ENCODE assay signal across 1 cellular context in the genomic region with DNA sequence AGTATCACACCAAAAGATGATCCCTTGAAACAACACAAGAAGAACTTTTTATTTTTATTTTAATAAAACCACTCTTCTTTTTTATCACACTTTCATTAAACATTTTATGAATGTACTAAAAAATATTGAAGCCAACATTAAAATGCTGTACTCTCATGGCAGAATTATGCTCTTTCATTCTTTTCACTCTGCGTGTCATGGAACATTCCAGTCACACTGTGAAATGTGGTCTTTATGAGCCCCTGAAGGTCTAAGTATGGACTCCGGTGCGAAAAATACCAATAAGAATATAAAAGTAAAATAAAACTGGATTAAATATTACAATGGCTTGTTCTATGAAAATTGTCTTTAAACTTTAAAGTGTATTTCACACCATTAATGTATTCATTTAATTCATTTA.
TF ChIP-seq lines count a peak whose summit lies in the region.

No MANE protein-coding gene starts in this region.

TF ChIP-seq in SK-N-SH, 30 proteins besides CTCF, POLR2A, EP300 and RAD21 (continued from another document):
- TF ChIP-seq RXRA (IDR thresholded peaks at IDR 0.05; ENCODE audit: borderline replicate concordance, low read depth), result no peak
- no peak for TF ChIP-seq JUND (IDR thresholded peaks at IDR 0.05)
- no peak for TF ChIP-seq RCOR1 (IDR thresholded peaks at IDR 0.05; ENCODE audit: low read length)
- no peak for TF ChIP-seq FOXM1 (IDR thresholded peaks at IDR 0.05; ENCODE audit: low read depth)
- TF ChIP-seq, protein P1, sequence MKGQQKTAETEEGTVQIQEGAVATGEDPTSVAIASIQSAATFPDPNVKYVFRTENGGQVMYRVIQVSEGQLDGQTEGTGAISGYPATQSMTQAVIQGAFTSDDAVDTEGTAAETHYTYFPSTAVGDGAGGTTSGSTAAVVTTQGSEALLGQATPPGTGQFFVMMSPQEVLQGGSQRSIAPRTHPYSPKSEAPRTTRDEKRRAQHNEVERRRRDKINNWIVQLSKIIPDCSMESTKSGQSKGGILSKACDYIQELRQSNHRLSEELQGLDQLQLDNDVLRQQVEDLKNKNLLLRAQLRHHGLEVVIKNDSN (IDR thresholded peaks at IDR 0.05; ENCODE audit: borderline replicate concordance, low read depth), result no peak
- TF ChIP-seq, protein P2, sequence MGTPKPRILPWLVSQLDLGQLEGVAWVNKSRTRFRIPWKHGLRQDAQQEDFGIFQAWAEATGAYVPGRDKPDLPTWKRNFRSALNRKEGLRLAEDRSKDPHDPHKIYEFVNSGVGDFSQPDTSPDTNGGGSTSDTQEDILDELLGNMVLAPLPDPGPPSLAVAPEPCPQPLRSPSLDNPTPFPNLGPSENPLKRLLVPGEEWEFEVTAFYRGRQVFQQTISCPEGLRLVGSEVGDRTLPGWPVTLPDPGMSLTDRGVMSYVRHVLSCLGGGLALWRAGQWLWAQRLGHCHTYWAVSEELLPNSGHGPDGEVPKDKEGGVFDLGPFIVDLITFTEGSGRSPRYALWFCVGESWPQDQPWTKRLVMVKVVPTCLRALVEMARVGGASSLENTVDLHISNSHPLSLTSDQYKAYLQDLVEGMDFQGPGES (IDR thresholded peaks at IDR 0.05; ENCODE audit: low read depth, low read length), result no peak
